14 cellular contexts compared by ENCODE assay signal in the genomic region with DNA sequence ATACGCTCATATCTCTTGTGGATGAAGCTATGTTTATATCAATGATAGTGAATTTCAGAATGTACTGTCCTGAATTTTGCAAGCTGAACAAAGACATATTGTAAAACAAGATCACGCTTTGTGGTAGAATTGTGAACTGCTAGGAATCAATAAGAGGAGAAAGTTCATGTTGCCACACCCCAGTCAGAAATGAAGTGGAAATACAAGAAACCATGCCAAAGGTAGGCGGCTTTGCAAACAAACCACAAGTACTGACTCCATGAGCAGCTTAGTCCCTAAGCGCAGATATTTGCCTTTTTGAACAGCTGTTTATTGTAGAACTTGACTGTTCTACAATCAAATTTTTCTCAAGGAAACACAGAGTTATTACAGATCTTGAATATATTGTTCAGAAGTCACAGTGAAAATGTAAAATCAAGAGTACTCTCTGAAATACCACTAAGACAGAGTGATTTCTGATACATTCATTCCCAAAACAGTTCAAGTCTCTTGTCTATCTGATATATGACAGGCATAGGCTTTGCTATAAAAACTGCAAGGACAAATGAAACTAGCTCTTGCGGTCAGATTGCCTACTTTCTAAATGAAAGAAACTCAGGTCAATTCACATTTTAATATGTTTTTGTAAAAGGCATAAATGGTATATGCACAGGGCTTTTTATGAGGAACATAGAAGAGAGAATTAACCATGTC.
DNase-seq lines count a peak whose midpoint lies in the region; ATAC-seq and TF ChIP-seq lines count a peak whose summit lies in the region.
"Had no signal": no experiment of that assay in that cellular context is flagged by ENCODE, and none has a peak within 500 bp of the region (broad histone marks: within the 10 kb centered on the region; RNA-seq: fewer than 3 reads in every experiment).

No MANE protein-coding gene starts in this region.

- H3K36me3 ChIP-seq in PC-3 (ENCODE audit: low read depth, low read length) = no peaks in the 10 kb centered on the region
- H3K36me3 ChIP-seq: WERI-Rb-1 had no signal

- peak overlapping the region; percentile 92 for H3K27ac Mint-ChIP-seq in Calu3 (ENCODE audit: unreplicated experiment)
- H3K27ac Mint-ChIP-seq in progenitor cell of endocrine pancreas = peak overlapping the region; percentile 44
- H3K27ac Mint-ChIP-seq: natural killer cell; stimulated activated naive CD8-positive, alpha-beta T cell treated with anti-CD3 and anti-CD28 coated beads, Interleukin-15, Interleukin-2, amounts not matched to agents 100 ng/mL and 50 ng/mL, for 24 hours had no signal

- no peaks in the 10 kb centered on the region for H3F3A ChIP-seq in PC-3 (ENCODE audit: low read length, unreplicated experiment)

- H3K4me3 ChIP-seq in PC-3 (ENCODE audit: low read length) = no peak overlapping the region

- peaks cover 18% of the 10 kb centered on the region for H3K4me1 ChIP-seq in PC-3 (ENCODE audit: insufficient read depth, low read length)

- H3K4me1 Mint-ChIP-seq in Calu3 (ENCODE audit: low read depth, unreplicated experiment) (peaks cover 31% of the 10 kb centered on the region), progenitor cell of endocrine pancreas (ENCODE audit: low read depth) (peaks cover 11% of the 10 kb centered on the region)
- H3K4me1 Mint-ChIP-seq: natural killer cell had no signal

- POLR2A ChIA-PET in PC-3 (lab: Charles Lee; ENCODE audit: unreplicated experiment) = interaction anchor here (0.5 kb wide), 1 partner anchor 178 kb away, joined by 3 read pairs; no protein-coding TSS in a partner anchor

- intact Hi-C loops in Calu3 (cut with micrococcal nuclease; ENCODE audit: unreplicated experiment) = loop anchor here (2.0 to 5.0 kb wide), 2 partner anchors 126 to 213 kb away; no protein-coding TSS in a partner anchor
- intact Hi-C loops in PC-3 (cut with micrococcal nuclease) = loop anchor here (1.0 to 5.0 kb wide), 2 partner anchors 138 to 165 kb away; no protein-coding TSS in a partner anchor
- intact Hi-C loops in Right ventricle myocardium superior (cut with DNase I) = no loop called here

- H3K9me3 ChIP-seq in PC-3 (ENCODE audit: low read length) = no peaks in the 10 kb centered on the region

- DNase-seq in Calu3 = peak; percentile 71
- peak; percentile 86 for DNase-seq in PC-3
- DNase-seq in Right ventricle myocardium superior = no peak
- DNase-seq in progenitor cell of endocrine pancreas (ENCODE audit: low spot score, unreplicated experiment) = no peak
- DNase-seq in hepatic stellate cell (ENCODE audit: low spot score) = no peak
- DNase-seq: activated effector memory CD4-positive, alpha-beta T cell treated with anti-CD3 and anti-CD28 coated beads, Interleukin-2, amount 50 U/mL, for 16 hours; effector CD4-positive, alpha-beta T cell; natural killer cell; NCI-H2171; WERI-Rb-1 had no signal

- no peaks in the 10 kb centered on the region for H4K20me1 ChIP-seq in PC-3 (ENCODE audit: low read length)

- peak overlapping the region; percentile 28 for H3K27ac ChIP-seq in PC-3 (ENCODE audit: low read length)
- H3K27ac ChIP-seq: WERI-Rb-1 had no signal

- peak overlapping the region; percentile 30 for H3K4me3 Mint-ChIP-seq in Calu3 (ENCODE audit: low read depth, unreplicated experiment)
- no peak overlapping the region for H3K4me3 Mint-ChIP-seq in progenitor cell of endocrine pancreas (ENCODE audit: low read depth)
- H3K4me3 Mint-ChIP-seq: natural killer cell; stimulated activated naive CD8-positive, alpha-beta T cell treated with anti-CD3 and anti-CD28 coated beads, Interleukin-15, Interleukin-2, amounts not matched to agents 100 ng/mL and 50 ng/mL, for 24 hours had no signal

- H3K36me3 Mint-ChIP-seq in Calu3 (ENCODE audit: insufficient read depth, unreplicated experiment) = peaks cover 11% of the 10 kb centered on the region
- H3K36me3 Mint-ChIP-seq in progenitor cell of endocrine pancreas (ENCODE audit: insufficient read depth) = no peaks in the 10 kb centered on the region
- H3K36me3 Mint-ChIP-seq: natural killer cell had no signal

- H3K27me3 ChIP-seq in PC-3 (ENCODE audit: low read length) = no peaks in the 10 kb centered on the region

- H3K9me3 Mint-ChIP-seq in Calu3 (ENCODE audit: low read depth, unreplicated experiment) (peaks cover 3% of the 10 kb centered on the region), progenitor cell of endocrine pancreas (ENCODE audit: low read depth) (no peaks in the 10 kb centered on the region)
- H3K9me3 Mint-ChIP-seq: stimulated activated naive CD8-positive, alpha-beta T cell treated with anti-CD3 and anti-CD28 coated beads, Interleukin-15, Interleukin-2, amounts not matched to agents 100 ng/mL and 50 ng/mL, for 24 hours had no signal

- no peak overlapping the region for H3K9ac ChIP-seq in PC-3 (ENCODE audit: low read length)

- no peaks in the 10 kb centered on the region for H3K27me3 Mint-ChIP-seq in Calu3 (ENCODE audit: unreplicated experiment)
- no peaks in the 10 kb centered on the region for H3K27me3 Mint-ChIP-seq in progenitor cell of endocrine pancreas
- H3K27me3 Mint-ChIP-seq: stimulated activated naive CD8-positive, alpha-beta T cell treated with anti-CD3 and anti-CD28 coated beads, Interleukin-15, Interleukin-2, amounts not matched to agents 100 ng/mL and 50 ng/mL, for 24 hours had no signal

- H3K4me2 ChIP-seq in PC-3 (ENCODE audit: low read length) = peak overlapping the region; percentile 55

- peak overlapping the region; percentile 14; the same call in 1 of the 2 replicates for H2AFZ ChIP-seq in PC-3 (ENCODE audit: low read length)

- peak; percentile 15 for TF ChIP-seq CTCF in Calu3 (IDR thresholded peaks at IDR 0.05; ENCODE audit: unreplicated experiment)
- no peak for TF ChIP-seq CTCF in PC-3 (conservative IDR thresholded peaks at IDR 0.05; ENCODE audit: low read depth, low read length)
- no peak for TF ChIP-seq CTCF in progenitor cell of endocrine pancreas (IDR thresholded peaks at IDR 0.05; ENCODE audit: unreplicated experiment)

- CTCF ChIA-PET in Calu3 (lab: Charles Lee) = interaction anchor here (0.7 to 1.5 kb wide), 2 partner anchors 8 to 165 kb away, joined by 3 to 6 read pairs; no protein-coding TSS in a partner anchor
- CTCF ChIA-PET in PC-3 (lab: Charles Lee) = no interaction called here

- ATAC-seq in PC-3 = peak; percentile 95
- ATAC-seq in Right ventricle myocardium superior (ENCODE audit: poor library complexity) = peak; percentile 89
- ATAC-seq in HG03280 (IDR thresholded peaks at IDR 0.05; ENCODE audit: unreplicated experiment) = no peak
- ATAC-seq in HG02623 (IDR thresholded peaks at IDR 0.05; ENCODE audit: unreplicated experiment) = no peak
- no peak for ATAC-seq in GM21390 (IDR thresholded peaks at IDR 0.05; ENCODE audit: unreplicated experiment)
- ATAC-seq: natural killer cell had no signal

- no peaks in the 10 kb centered on the region for H3K79me2 ChIP-seq in PC-3 (ENCODE audit: low read length)

- H3K9me2 ChIP-seq in PC-3 (replicated peaks; ENCODE audit: low read length) = no peaks in the 10 kb centered on the region

- BruUV-seq in Calu3 (replicated peaks; lab: Mats Ljungman, UMichigan) (no TSS peak), PC-3 (replicated peaks; lab: Mats Ljungman, UMichigan) (no TSS peak)

Comparison
In these comparisons a context has a peak if more than half of its experiments do, and no peak if none do; other contexts are left out.
1. DNase-seq: peak in Calu3 (single experiment) and PC-3 (single experiment); none in Right ventricle myocardium superior (single experiment), progenitor cell of endocrine pancreas (single experiment) and hepatic stellate cell (single experiment).
2. ATAC-seq: peak in PC-3 (single experiment) and Right ventricle myocardium superior (single experiment); none in HG03280 (single experiment), HG02623 (single experiment) and GM21390 (single experiment).